Comparison of ENCODE assay signal across 1 cellular context in the genomic region with DNA sequence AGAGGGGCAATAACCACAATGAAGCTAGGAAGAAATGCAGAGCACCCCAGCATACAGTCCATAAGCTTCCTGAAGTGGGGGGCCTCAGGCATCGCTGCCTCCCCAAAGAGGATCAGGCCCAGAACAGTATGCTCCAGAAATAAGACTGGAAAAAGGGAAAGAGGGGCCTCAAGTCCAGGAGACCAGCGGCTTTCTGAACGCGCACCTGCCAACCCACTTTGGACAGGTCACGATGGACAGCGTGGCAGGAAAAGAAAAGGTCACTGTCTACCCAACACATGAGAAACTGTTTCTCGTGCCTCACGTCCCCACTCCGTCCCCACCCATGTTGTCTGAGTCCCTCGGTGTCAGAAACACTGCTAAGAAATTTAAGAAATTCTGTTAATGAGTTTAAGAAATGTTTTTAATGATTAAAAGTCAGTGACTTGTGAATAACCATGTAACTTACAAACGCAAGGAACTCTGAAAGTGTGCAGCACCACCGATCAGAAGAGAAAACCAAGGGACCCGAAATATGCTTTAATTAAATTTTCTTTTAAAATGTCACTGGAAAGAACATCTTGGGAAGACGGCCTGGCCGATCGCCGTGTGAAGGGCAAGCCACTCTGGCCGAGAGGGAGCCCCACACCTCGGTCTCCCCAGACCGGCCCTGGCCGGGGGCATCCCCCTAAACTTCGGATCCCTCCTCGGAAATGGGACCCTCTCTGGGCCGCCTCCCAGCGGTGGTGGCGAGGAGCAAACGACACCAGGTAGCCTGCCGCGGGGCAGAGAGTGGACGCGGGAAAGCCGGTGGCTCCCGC.
TF ChIP-seq lines count a peak whose summit lies in the region.

No MANE protein-coding gene starts in this region.

TF ChIP-seq in H1, 55 proteins besides CTCF, POLR2A, EP300 and RAD21:
- TF ChIP-seq MAFK (IDR thresholded peaks at IDR 0.05; ENCODE audit: low read depth, low read length) (no peak), RNF2 (IDR thresholded peaks at IDR 0.05; ENCODE audit: borderline replicate concordance, low read depth, low read length, missing control alignments, poor library complexity, severe bottlenecking) (peak; percentile 36)
